Comparison of ENCODE assay signal across 17 cellular contexts in genomic region chr3:156678216-156678615, GRCh38. TPM values are rescaled to one million over a fixed set of nuclear protein-coding genes. Genes with fewer than 3 reads are reported as not detected.
DNase-seq lines count a peak whose midpoint lies in the region; ATAC-seq, FAIRE-seq and TF ChIP-seq lines count a peak whose summit lies in the region.
"Had no signal": no experiment of that assay in that cellular context is flagged by ENCODE, and none has a peak within 500 bp of the region (broad histone marks: within the 10 kb centered on the region; RNA-seq: fewer than 3 reads in every experiment).

No MANE protein-coding gene starts in this region.

- H3K4me1 ChIP-seq in right cardiac atrium (ENCODE audit: control insufficient read depth, insufficient read depth, low read length) (peaks cover 7% of the 10 kb centered on the region), OCI-LY7 (ENCODE audit: insufficient read depth, low read length, poor library complexity, severe bottlenecking) (peaks cover 78% of the 10 kb centered on the region), endothelial cell of umbilical vein (ENCODE audit: control insufficient read depth, extremely low read depth, insufficient read depth, low read length) (peaks cover 62% of the 10 kb centered on the region)

- H3K79me2 ChIP-seq in OCI-LY7 (ENCODE audit: insufficient read depth, low read depth, low read length) = peaks cover 77% of the 10 kb centered on the region
- peaks cover 88% of the 10 kb centered on the region for H3K79me2 ChIP-seq in endothelial cell of umbilical vein (ENCODE audit: control insufficient read depth, insufficient read depth, low read length)

- DNase-seq in right cardiac atrium = no peak
- DNase-seq in cardiac septum (ENCODE audit: low spot score) = no peak
- peak; percentile 29 for DNase-seq in OCI-LY7 (ENCODE audit: low spot score)
- no peak for DNase-seq in endothelial cell of umbilical vein (ENCODE audit: low read depth, low spot score)
- DNase-seq in stimulated activated naive CD8-positive, alpha-beta T cell treated with anti-CD3 and anti-CD28 coated beads, Interleukin-15, amount 100 ng/mL, for 72 hours = no peak
- no peak for DNase-seq in inferior parietal cortex (ENCODE audit: extremely low spot score)
- DNase-seq: HCEC 1CT, heart right ventricle, Kasumi-1, Peyer's patch, retina had no signal

- intact Hi-C loops in right cardiac atrium (cut with DNase I) (loop anchor here (5.0 to 10.0 kb wide), 7 partner anchors 123 to 457 kb away; partner anchors contain the start of genes LEKR1 (in 2 of the 4) and SSR3 (in 2 of the 4)), cardiac septum (cut with DNase I) (no loop called here), OCI-LY7 (cut with micrococcal nuclease; ENCODE audit: unreplicated experiment) (loop anchor here (10.0 kb wide), 1 partner anchor 823 kb away; the partner anchor contains the start of gene SLC33A1), endothelial cell of umbilical vein (cut with micrococcal nuclease) (loop anchor here (5.0 kb wide), 1 partner anchor 376 kb away; no protein-coding TSS in a partner anchor)

- no peak for FAIRE-seq in endothelial cell of umbilical vein (lab: Jason Lieb, UNC)

- TF ChIP-seq POLR2A in endothelial cell of umbilical vein (IDR thresholded peaks at IDR 0.05; ENCODE audit: low read depth, low read length) = no peak

- peak overlapping the region in 1 of 2 donors; percentile 13 for H3K27ac Mint-ChIP-seq in stimulated activated naive CD8-positive, alpha-beta T cell treated with anti-CD3 and anti-CD28 coated beads, Interleukin-15, amount 100 ng/mL, for 72 hours
- H3K27ac Mint-ChIP-seq: CD14-positive monocyte; dendritic cell treated with granulocyte-macrophage colony-stimulating factor and Interleukin-4, amounts not matched to agents 40 ng/mL and 50 ng/mL, for 4 days; memory B cell had no signal

- peak overlapping the region; percentile 11 to 99 for H3K4me3 Mint-ChIP-seq in stimulated activated naive CD8-positive, alpha-beta T cell treated with anti-CD3 and anti-CD28 coated beads, Interleukin-15, amount 100 ng/mL, for 72 hours
- H3K4me3 Mint-ChIP-seq: CD14-positive monocyte; dendritic cell treated with granulocyte-macrophage colony-stimulating factor and Interleukin-4, amounts not matched to agents 40 ng/mL and 50 ng/mL, for 4 days; memory B cell had no signal

- no peaks in the 10 kb centered on the region for H3K9me1 ChIP-seq in endothelial cell of umbilical vein (replicated peaks; ENCODE audit: control insufficient read depth, extremely low read depth, insufficient read depth, low read length)

- peaks cover 67% of the 10 kb centered on the region for H3K4me1 Mint-ChIP-seq in stimulated activated naive CD8-positive, alpha-beta T cell treated with anti-CD3 and anti-CD28 coated beads, Interleukin-15, amount 100 ng/mL, for 72 hours

- no peak overlapping the region for H2AFZ ChIP-seq in OCI-LY7 (ENCODE audit: low read length)
- no peak overlapping the region for H2AFZ ChIP-seq in endothelial cell of umbilical vein (ENCODE audit: low read depth, low read length)

- H3K27me3 Mint-ChIP-seq in stimulated activated naive CD8-positive, alpha-beta T cell treated with anti-CD3 and anti-CD28 coated beads, Interleukin-15, amount 100 ng/mL, for 72 hours = no peaks in the 10 kb centered on the region
- H3K27me3 Mint-ChIP-seq: dendritic cell treated with granulocyte-macrophage colony-stimulating factor and Interleukin-4, amounts not matched to agents 40 ng/mL and 50 ng/mL, for 4 days; memory B cell had no signal

- CTCF ChIA-PET in OCI-LY7 (lab: Charles Lee; ENCODE audit: unreplicated experiment) (no interaction called here), endothelial cell of umbilical vein (lab: Charles Lee) (interaction anchor here (1.6 to 2.2 kb wide), 2 partner anchors 11 to 13 kb away, joined by 7 to 11 read pairs; no protein-coding TSS in a partner anchor)

- H3K27ac ChIP-seq in right cardiac atrium (ENCODE audit: low read length) = peak overlapping the region; percentile 9
- no peak overlapping the region for H3K27ac ChIP-seq in OCI-LY7 (ENCODE audit: low read depth, low read length, poor library complexity, severe bottlenecking)
- no peak overlapping the region for H3K27ac ChIP-seq in endothelial cell of umbilical vein (ENCODE audit: insufficient read depth, low read depth, low read length)
- H3K27ac ChIP-seq: Peyer's patch, VCaP had no signal

- no peaks in the 10 kb centered on the region for H3K9me3 Mint-ChIP-seq in stimulated activated naive CD8-positive, alpha-beta T cell treated with anti-CD3 and anti-CD28 coated beads, Interleukin-15, amount 100 ng/mL, for 72 hours
- H3K9me3 Mint-ChIP-seq: dendritic cell treated with granulocyte-macrophage colony-stimulating factor and Interleukin-4, amounts not matched to agents 40 ng/mL and 50 ng/mL, for 4 days; memory B cell had no signal

- H3K9me3 ChIP-seq in right cardiac atrium (ENCODE audit: control insufficient read depth, low read length) = no peaks in the 10 kb centered on the region
- no peaks in the 10 kb centered on the region for H3K9me3 ChIP-seq in OCI-LY7 (ENCODE audit: low read length)
- H3K9me3 ChIP-seq in endothelial cell of umbilical vein (replicated peaks; ENCODE audit: control insufficient read depth, insufficient read depth, low read length) = no peaks in the 10 kb centered on the region
- H3K9me3 ChIP-seq: heart right ventricle, Peyer's patch had no signal

- H3K27me3 ChIP-seq in right cardiac atrium (ENCODE audit: control insufficient read depth, insufficient read depth) (no peaks in the 10 kb centered on the region), endothelial cell of umbilical vein (ENCODE audit: control insufficient read depth in 2 of 2, insufficient read depth in 2 of 2, low read length in 2 of 2) (no peaks in the 10 kb centered on the region)
- H3K27me3 ChIP-seq: heart right ventricle, Peyer's patch had no signal

- H3K4me3 ChIP-seq in right cardiac atrium (ENCODE audit: low read length) = no peak overlapping the region
- no peak overlapping the region for H3K4me3 ChIP-seq in OCI-LY7 (ENCODE audit: low read depth, low read length, poor library complexity, severe bottlenecking)
- H3K4me3 ChIP-seq in endothelial cell of umbilical vein (replicated peaks in 1 of 3; ENCODE audit: insufficient read depth in 1 of 3, low read depth in 1 of 3, low read length in 3 of 3) = no peak overlapping the region
- H3K4me3 ChIP-seq: heart right ventricle had no signal

- H3K9me2 ChIP-seq in OCI-LY7 (ENCODE audit: insufficient read depth, low read length) = no peaks in the 10 kb centered on the region

- POLR2A ChIA-PET in OCI-LY7 (lab: Charles Lee) (interaction anchor here (0.6 to 3.3 kb wide), 12 partner anchors 8 to 491 kb away, joined by 3 to 19 read pairs (median 4); partner anchors contain the start of gene SSR3), endothelial cell of umbilical vein (lab: Charles Lee) (no interaction called here)

- 64% methylated on average over 2 of the region's 2 CpGs for WGBS in right cardiac atrium

- H3K4me2 ChIP-seq in OCI-LY7 (ENCODE audit: low read length) (peak overlapping the region; percentile 87), endothelial cell of umbilical vein (ENCODE audit: insufficient read depth, low read length) (peak overlapping the region; percentile 76)

- BruUV-seq in OCI-LY7 (replicated peaks; lab: Mats Ljungman, UMichigan) = no TSS peak
- no TSS peak for BruUV-seq in endothelial cell of umbilical vein (replicated peaks; lab: Mats Ljungman, UMichigan)

- H4K20me1 ChIP-seq in OCI-LY7 (ENCODE audit: insufficient read depth, low read length) = peaks cover 70% of the 10 kb centered on the region
- H4K20me1 ChIP-seq in endothelial cell of umbilical vein (replicated peaks; ENCODE audit: control insufficient read depth, extremely low read depth, insufficient read depth, low read length) = peaks cover 14% of the 10 kb centered on the region

- no peak for ATAC-seq in right cardiac atrium
- no peak for ATAC-seq in stimulated activated naive CD8-positive, alpha-beta T cell treated with anti-CD3 and anti-CD28 coated beads, Interleukin-15, amount 100 ng/mL, for 72 hours
- no peak for ATAC-seq in GM19328 (IDR thresholded peaks at IDR 0.05; ENCODE audit: unreplicated experiment)
- no peak for ATAC-seq in GM21529 (IDR thresholded peaks at IDR 0.05; ENCODE audit: unreplicated experiment)
- ATAC-seq: heart right ventricle had no signal

- dilution Hi-C loops in endothelial cell of umbilical vein (cut with MboI; ENCODE audit: extremely low pct_ligation_motif_present, low sequenced_read_pairs) = loop anchor here (25.0 kb wide), 1 partner anchor 459 kb away; no protein-coding TSS in a partner anchor

- peaks cover 57% of the 10 kb centered on the region for H3K36me3 ChIP-seq in OCI-LY7 (ENCODE audit: insufficient read depth, low read length)
- H3K36me3 ChIP-seq in endothelial cell of umbilical vein (ENCODE audit: control insufficient read depth in 2 of 2, extremely low read depth in 1 of 2, insufficient read depth in 2 of 2, low read length in 2 of 2) = peaks cover 6 to 28% of the 10 kb centered on the region in 2 experiments

- TF ChIP-seq CTCF in OCI-LY7 (conservative IDR thresholded peaks at IDR 0.05; ENCODE audit: low read length) (no peak), endothelial cell of umbilical vein (IDR thresholded peaks at IDR 0.05; ENCODE audit: extremely low read depth in 1 of 2, insufficient read depth in 1 of 2, low read depth in 1 of 2, low read length in 2 of 2) (no peak)

- H3K9ac ChIP-seq in endothelial cell of umbilical vein (replicated peaks; ENCODE audit: extremely low read depth, insufficient read depth, low read length) = no peak overlapping the region

TF ChIP-seq in endothelial cell of umbilical vein, 7 proteins besides CTCF, POLR2A, EP300 and RAD21 (continues in another document):
- no peak for TF ChIP-seq JUN (IDR thresholded peaks at IDR 0.05; ENCODE audit: borderline replicate concordance, insufficient read depth, insufficient read length, low read depth)
- TF ChIP-seq GATA2 (IDR thresholded peaks at IDR 0.05; ENCODE audit: insufficient read depth, insufficient read length, low read depth, low read length) = no peak
- no peak for TF ChIP-seq EZH2 (IDR thresholded peaks at IDR 0.05; ENCODE audit: borderline replicate concordance, low read depth, low read length, severe bottlenecking)
- no peak for TF ChIP-seq FOS (IDR thresholded peaks at IDR 0.05; ENCODE audit: borderline replicate concordance, insufficient read depth, low read length)

RNA-seq across cellular contexts. Expression of gene TIPARP, which starts 3.8 kb away (rescaled TPM):
- 10 to 100 TPM; 32.8 to 51.3 (median 41.2) TPM for total RNA-seq in right cardiac atrium
- polyA plus RNA-seq in right cardiac atrium = 24.3 TPM
- total RNA-seq in cardiac septum = 17.9 TPM
- total RNA-seq in OCI-LY7 (2014; rRNA removed; shearing (Covaris generic)) = 9.7 and 10.0 TPM in 2 replicates
- total RNA-seq in OCI-LY7 (2022) = 13.4 and 14.8 TPM in 2 replicates
- 20.0 and 21.2 TPM in 2 replicates for total RNA-seq in endothelial cell of umbilical vein
- 8.1 and 9.1 TPM in 2 replicates for polyA plus RNA-seq in endothelial cell of umbilical vein
- 11.8 and 13.5 TPM in 2 replicates for polyA plus RNA-seq in endothelial cell of umbilical vein (2011; cell fraction: cytosol; rRNA removed)
- 21.4 and 21.9 TPM in 2 replicates for polyA plus RNA-seq in endothelial cell of umbilical vein (2011; cell fraction: nucleus; rRNA removed)
- polyA plus RNA-seq in endothelial cell of umbilical vein (2012) = 13.0 and 21.9 TPM in 2 replicates
- polyA minus RNA-seq in endothelial cell of umbilical vein = 24.8 and 29.4 TPM in 2 replicates
- polyA minus RNA-seq in endothelial cell of umbilical vein (2011; cell fraction: cytosol; rRNA and poly(A)+ RNA removed) = 11.0 TPM
- polyA minus RNA-seq in endothelial cell of umbilical vein (2011; cell fraction: nucleus; rRNA and poly(A)+ RNA removed) = 119 and 123 TPM in 2 replicates
